Comparison of ENCODE assay signal across 30 cellular contexts in genomic region chr4:149518471-149518870, GRCh38.
"Had no signal": no experiment of that assay in that cellular context is flagged by ENCODE, and none has a peak within 500 bp of the region (broad histone marks: within the 10 kb centered on the region; RNA-seq: fewer than 3 reads in every experiment).

No MANE protein-coding gene starts in this region.

- H3K27ac Mint-ChIP-seq: dendritic cell treated with granulocyte-macrophage colony-stimulating factor and Interleukin-4, amounts not matched to agents 40 ng/mL and 50 ng/mL, for 4 days; effector memory CD8-positive, alpha-beta T cell; natural killer cell treated with Interleukin-12 subunit alpha and Interleukin-12 subunit beta and Interleukin-15 and Interleukin-18, amount 100 ng/mL, for 72 hours; stimulated activated naive CD8-positive, alpha-beta T cell treated with anti-CD3 and anti-CD28 coated beads, Interleukin-15, amount 100 ng/mL, for 72 hours had no signal

- H3K27me3 ChIP-seq: colonic mucosa, esophagus squamous epithelium, heart right ventricle, neutrophil, pancreas, right atrium auricular region, suprapubic skin, transverse colon, upper lobe of right lung, uterus had no signal

- H3K36me3 ChIP-seq: colonic mucosa, esophagus squamous epithelium, heart right ventricle, lower lobe of right lung, neutrophil, pancreas, right atrium auricular region, suprapubic skin, transverse colon, upper lobe of right lung, uterus had no signal

- H3K27me3 Mint-ChIP-seq: dendritic cell treated with granulocyte-macrophage colony-stimulating factor and Interleukin-4, amounts not matched to agents 40 ng/mL and 50 ng/mL, for 4 days; effector memory CD8-positive, alpha-beta T cell; natural killer cell treated with Interleukin-12 subunit alpha and Interleukin-12 subunit beta and Interleukin-15 and Interleukin-18, amount 100 ng/mL, for 72 hours; stimulated activated naive CD8-positive, alpha-beta T cell treated with anti-CD3 and anti-CD28 coated beads, Interleukin-15, amount 100 ng/mL, for 72 hours had no signal

- H3K4me2 ChIP-seq: smooth muscle cell had no signal

- H3K4me3 Mint-ChIP-seq: dendritic cell treated with granulocyte-macrophage colony-stimulating factor and Interleukin-4, amounts not matched to agents 40 ng/mL and 50 ng/mL, for 4 days; effector memory CD8-positive, alpha-beta T cell; natural killer cell treated with Interleukin-12 subunit alpha and Interleukin-12 subunit beta and Interleukin-15 and Interleukin-18, amount 100 ng/mL, for 72 hours; neural crest cell; stimulated activated naive CD8-positive, alpha-beta T cell treated with anti-CD3 and anti-CD28 coated beads, Interleukin-15, amount 100 ng/mL, for 72 hours had no signal

- H3K4me1 ChIP-seq: colonic mucosa, lower lobe of right lung, pancreas, right atrium auricular region, suprapubic skin, upper lobe of right lung, uterus had no signal

- DNase-seq: colonic mucosa; effector memory CD8-positive, alpha-beta T cell; erythroblast; esophagus squamous epithelium; foreskin melanocyte; glutamatergic neuron; heart right ventricle; hippocampal formation; islet precursor cell; left ventricle myocardium superior; lower lobe of right lung; pancreas; stimulated activated CD4-positive, alpha-beta T cell treated with anti-CD3 and anti-CD28 coated beads, Interleukin-12 subunit alpha, Interleukin-12 subunit beta, amount 100 ng/mL, for 4 hours; stimulated activated CD4-positive, alpha-beta T cell treated with anti-CD3 and anti-CD28 coated beads, Interleukin-1b, Interleukin-23, amount 100 ng/mL, for 48 hours; stimulated activated CD4-positive, alpha-beta T cell treated with anti-CD3 and anti-CD28 coated beads, Interleukin-4, amount 100 ng/mL, for 1 hour; stimulated activated CD8-positive, alpha-beta memory T cell treated with anti-CD3 and anti-CD28 coated beads, Interleukin-4, amount 100 ng/mL, for 48 hours; stimulated activated naive CD4-positive, alpha-beta T cell; stimulated activated naive CD8-positive, alpha-beta T cell treated with anti-CD3 and anti-CD28 coated beads, Interleukin-15, amount 100 ng/mL, for 72 hours; transverse colon; upper lobe of right lung; uterus had no signal

- H3K4me1 Mint-ChIP-seq: stimulated activated naive CD8-positive, alpha-beta T cell treated with anti-CD3 and anti-CD28 coated beads, Interleukin-15, amount 100 ng/mL, for 72 hours had no signal

- FAIRE-seq: endometrium, pancreas had no signal

- H3K9me3 ChIP-seq: colonic mucosa, esophagus squamous epithelium, heart right ventricle, lower lobe of right lung, neutrophil, pancreas, right atrium auricular region, suprapubic skin, transverse colon, upper lobe of right lung, uterus had no signal

- H3K27ac ChIP-seq: colonic mucosa, heart right ventricle, lower lobe of right lung, neutrophil, pancreas, right atrium auricular region, suprapubic skin, transverse colon, upper lobe of right lung, uterus had no signal

- ATAC-seq: effector memory CD8-positive, alpha-beta T cell; heart right ventricle; left ventricle myocardium superior; lower lobe of right lung; natural killer cell treated with Interleukin-12 subunit alpha and Interleukin-12 subunit beta and Interleukin-15 and Interleukin-18, amount 100 ng/mL, for 72 hours; pancreas; sciatic nerve; stimulated activated naive CD8-positive, alpha-beta T cell treated with anti-CD3 and anti-CD28 coated beads, Interleukin-15, amount 100 ng/mL, for 72 hours; upper lobe of right lung had no signal

- H3K4me3 ChIP-seq: colonic mucosa, esophagus squamous epithelium, heart right ventricle, lower lobe of right lung, pancreas, right atrium auricular region, smooth muscle cell, suprapubic skin, transverse colon, upper lobe of right lung, uterus had no signal
